23 cellular contexts compared by ENCODE assay signal in the genomic region with DNA sequence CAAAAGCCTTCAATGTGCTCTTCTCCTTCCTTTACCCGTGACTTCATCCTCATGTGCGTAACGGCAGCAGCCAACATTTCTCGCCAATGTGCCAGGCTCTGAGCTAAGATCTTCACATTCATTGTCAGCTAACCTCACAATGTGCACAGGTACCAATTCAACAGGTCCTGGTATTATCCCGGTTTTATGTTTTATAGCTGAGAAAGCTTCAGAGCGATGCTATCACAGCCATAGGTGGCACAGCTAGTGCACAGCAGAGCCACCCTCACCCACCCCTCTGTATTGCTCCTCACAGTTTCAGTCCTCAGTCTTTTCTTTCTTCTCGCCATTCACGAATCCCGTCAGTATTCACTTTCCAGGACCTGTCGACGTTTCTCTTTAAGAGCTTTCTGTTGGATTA. TPM values are rescaled to one million over a fixed set of nuclear protein-coding genes. Genes with fewer than 3 reads are reported as not detected.
DNase-seq lines count a peak whose midpoint lies in the region; ATAC-seq and TF ChIP-seq lines count a peak whose summit lies in the region.
"Had no signal": no experiment of that assay in that cellular context is flagged by ENCODE, and none has a peak within 500 bp of the region (broad histone marks: within the 10 kb centered on the region; RNA-seq: fewer than 3 reads in every experiment).

No MANE protein-coding gene starts in this region.

- H4K20me1 ChIP-seq in HCT116 (ENCODE audit: insufficient read depth), result no peaks in the 10 kb centered on the region

- no peak overlapping the region for H3K4me2 ChIP-seq in HCT116 (ENCODE audit: low read length)

- intact Hi-C loops in HCT116 (cut with micrococcal nuclease), result no loop called here
- intact Hi-C loops in activated T-helper 1 cell treated with anti-CD3 and anti-CD28 coated beads, Interleukin-12 subunit alpha, Interleukin-12 subunit beta, Interleukin-2, Interleukin-4 antibody, amounts not matched to agents 30 ng/mL and 10 ng/mL and 1 ng/mL, durations not matched to agents 14 hours and 24 hours and 36 hours (cut with micrococcal nuclease), result loop anchor here (5.0 kb wide), 1 partner anchor 98 kb away; no protein-coding TSS in a partner anchor

- POLR2A ChIA-PET in HCT116 (lab: Charles Lee), result interaction anchor here (0.6 kb wide), 1 partner anchor 215 kb away, joined by 4 read pairs; no protein-coding TSS in a partner anchor

- no peak for TF ChIP-seq POLR2A in HCT116 (IDR thresholded peaks at IDR 0.05; ENCODE audit: borderline replicate concordance, extremely low read depth, insufficient read depth, insufficient read length)

- no peaks in the 10 kb centered on the region for H3K9me3 ChIP-seq in HCT116 (ENCODE audit: control insufficient read depth in 1 of 2, insufficient read depth in 1 of 2, low read depth in 1 of 2, low read length in 2 of 2)
- H3K9me3 ChIP-seq: esophagus squamous epithelium, gastrocnemius medialis, prostate gland, thoracic aorta had no signal

- H3K27me3 Mint-ChIP-seq in activated T-helper 1 cell treated with anti-CD3 and anti-CD28 coated beads, Interleukin-12 subunit alpha, Interleukin-12 subunit beta, Interleukin-2, Interleukin-4 antibody, amounts not matched to agents 30 ng/mL and 10 ng/mL and 1 ng/mL, durations not matched to agents 14 hours and 24 hours and 36 hours (ENCODE audit: insufficient read depth), result no peaks in the 10 kb centered on the region
- no peaks in the 10 kb centered on the region for H3K27me3 Mint-ChIP-seq in neural crest cell (ENCODE audit: low read depth)
- H3K27me3 Mint-ChIP-seq in activated T-cell treated with anti-CD3 and anti-CD28 coated beads, Interleukin-2, amount 50 U/mL, for 72 hours (ENCODE audit: low read depth), result no peaks in the 10 kb centered on the region
- H3K27me3 Mint-ChIP-seq: CD4-positive, alpha-beta T cell had no signal

- no peak overlapping the region for H3K4me3 Mint-ChIP-seq in activated T-helper 1 cell treated with anti-CD3 and anti-CD28 coated beads, Interleukin-12 subunit alpha, Interleukin-12 subunit beta, Interleukin-2, Interleukin-4 antibody, amounts not matched to agents 30 ng/mL and 10 ng/mL and 1 ng/mL, durations not matched to agents 14 hours and 24 hours and 36 hours
- H3K4me3 Mint-ChIP-seq in neural crest cell, result no peak overlapping the region
- H3K4me3 Mint-ChIP-seq in activated T-cell treated with anti-CD3 and anti-CD28 coated beads, Interleukin-2, amount 50 U/mL, for 72 hours, result no peak overlapping the region
- H3K4me3 Mint-ChIP-seq: CD4-positive, alpha-beta T cell had no signal

- BruUV-seq in HCT116 (replicated peaks; lab: Mats Ljungman, UMichigan), result no TSS peak

- H3K79me2 ChIP-seq in HCT116 (ENCODE audit: insufficient read depth, low read length), result no peaks in the 10 kb centered on the region

- peak overlapping the region; percentile 20 for H3K27ac Mint-ChIP-seq in activated T-helper 1 cell treated with anti-CD3 and anti-CD28 coated beads, Interleukin-12 subunit alpha, Interleukin-12 subunit beta, Interleukin-2, Interleukin-4 antibody, amounts not matched to agents 30 ng/mL and 10 ng/mL and 1 ng/mL, durations not matched to agents 14 hours and 24 hours and 36 hours
- H3K27ac Mint-ChIP-seq in neural crest cell (ENCODE audit: unreplicated experiment), result peak overlapping the region; percentile 64
- no peak overlapping the region for H3K27ac Mint-ChIP-seq in activated T-cell treated with anti-CD3 and anti-CD28 coated beads, Interleukin-2, amount 50 U/mL, for 72 hours
- H3K27ac Mint-ChIP-seq: CD4-positive, alpha-beta T cell had no signal

- no peak overlapping the region for H3K4me3 ChIP-seq in HCT116 (replicated peaks in 1 of 2; ENCODE audit: low read depth in 1 of 2, low read length in 2 of 2)
- H3K4me3 ChIP-seq: esophagus squamous epithelium, gastrocnemius medialis, prostate gland, thoracic aorta had no signal

- H3K9ac ChIP-seq in HCT116 (ENCODE audit: low read length), result no peak overlapping the region

- H3K36me3 ChIP-seq in HCT116 (ENCODE audit: control insufficient read depth in 1 of 2, insufficient read depth in 2 of 2, low read length in 2 of 2), result no peaks in the 10 kb centered on the region
- H3K36me3 ChIP-seq: brain microvascular endothelial cell, esophagus squamous epithelium, gastrocnemius medialis, prostate gland, thoracic aorta had no signal

- peak; percentile 6 for DNase-seq in DMS153 (lab: John Stamatoyannopoulos, UW)
- DNase-seq in HCT116 (ENCODE audit: low read depth, low spot score), result no peak
- DNase-seq in activated T-helper 1 cell treated with anti-CD3 and anti-CD28 coated beads, Interleukin-12 subunit alpha, Interleukin-12 subunit beta, Interleukin-2, Interleukin-4 antibody, amounts not matched to agents 30 ng/mL and 10 ng/mL and 1 ng/mL, durations not matched to agents 14 hours and 24 hours and 36 hours (ENCODE audit: low spot score), result no peak
- DNase-seq in neural crest cell (ENCODE audit: low read depth, low spot score), result no peak
- DNase-seq in activated T-cell treated with anti-CD3 and anti-CD28 coated beads, Interleukin-2, amount 50 U/mL, for 72 hours, result no peak
- DNase-seq in NCI-H2227 (lab: John Stamatoyannopoulos, UW; ENCODE audit: unreplicated experiment), result no peak
- DNase-seq: activated CD8-positive, alpha-beta memory T cell treated with anti-CD3 and anti-CD28 coated beads for 24 hours; activated T-cell treated with anti-CD3 and anti-CD28 coated beads, Interleukin-2, amount 50 U/mL, for 48 hours; brain microvascular endothelial cell; CD4-positive, alpha-beta T cell; DMS53; esophagus squamous epithelium; gastrocnemius medialis; hypothalamus; KBM-7; MV-4-11; NCI-H1694 treated with DMSO at 0.1 percent for 48 hours; NCI-H774; T1000 had no signal

- no peaks in the 10 kb centered on the region for H3K36me3 Mint-ChIP-seq in activated T-helper 1 cell treated with anti-CD3 and anti-CD28 coated beads, Interleukin-12 subunit alpha, Interleukin-12 subunit beta, Interleukin-2, Interleukin-4 antibody, amounts not matched to agents 30 ng/mL and 10 ng/mL and 1 ng/mL, durations not matched to agents 14 hours and 24 hours and 36 hours (ENCODE audit: low read depth)
- H3K36me3 Mint-ChIP-seq in neural crest cell (ENCODE audit: low read depth), result no peaks in the 10 kb centered on the region
- no peaks in the 10 kb centered on the region for H3K36me3 Mint-ChIP-seq in activated T-cell treated with anti-CD3 and anti-CD28 coated beads, Interleukin-2, amount 50 U/mL, for 72 hours (ENCODE audit: insufficient read depth in 2 of 2)

- H3K27me3 ChIP-seq in HCT116 (ENCODE audit: insufficient read depth, low read length), result no peaks in the 10 kb centered on the region
- H3K27me3 ChIP-seq: brain microvascular endothelial cell, esophagus squamous epithelium, gastrocnemius medialis had no signal

- peak overlapping the region; percentile 76 for H2AFZ ChIP-seq in HCT116 (ENCODE audit: low read depth, low read length, poor library complexity, severe bottlenecking)

- H3K27ac ChIP-seq in HCT116 (ENCODE audit: low read depth, low read length), result no peak overlapping the region
- H3K27ac ChIP-seq: brain microvascular endothelial cell, esophagus squamous epithelium, prostate gland had no signal

- no peaks in the 10 kb centered on the region; the same call in 1 of the 2 replicates for H3K9me2 ChIP-seq in HCT116 (ENCODE audit: insufficient read depth)

- H3K4me1 Mint-ChIP-seq in activated T-helper 1 cell treated with anti-CD3 and anti-CD28 coated beads, Interleukin-12 subunit alpha, Interleukin-12 subunit beta, Interleukin-2, Interleukin-4 antibody, amounts not matched to agents 30 ng/mL and 10 ng/mL and 1 ng/mL, durations not matched to agents 14 hours and 24 hours and 36 hours (ENCODE audit: low read depth), result peaks cover 74% of the 10 kb centered on the region
- peaks cover 10% of the 10 kb centered on the region for H3K4me1 Mint-ChIP-seq in neural crest cell
- H3K4me1 Mint-ChIP-seq in activated T-cell treated with anti-CD3 and anti-CD28 coated beads, Interleukin-2, amount 50 U/mL, for 72 hours (ENCODE audit: low read depth), result peaks cover 63% of the 10 kb centered on the region

- H3K4me1 ChIP-seq in HCT116 (ENCODE audit: control insufficient read depth in 1 of 2, insufficient read depth in 2 of 2, low read length in 2 of 2), result peaks cover 5 to 28% of the 10 kb centered on the region in 2 experiments; a peak in 2 of 4 replicates
- H3K4me1 ChIP-seq: prostate gland had no signal

- TF ChIP-seq RAD21 in HCT116 (IDR thresholded peaks at IDR 0.05; ENCODE audit: low read depth), result no peak

- CTCF ChIA-PET in HCT116 (lab: Charles Lee), result interaction anchor here (0.9 kb wide), 1 partner anchor 19 kb away, joined by 3 read pairs; no protein-coding TSS in a partner anchor

- RAD21 ChIA-PET in HCT116 (lab: Charles Lee; ENCODE audit: low non-redundant PET in 1 of 2, low total read pairs in 2 of 2, uncharacterized antibody in 2 of 2, unreplicated experiment in 2 of 2), result no interaction called here

- H3K9me3 Mint-ChIP-seq in activated T-helper 1 cell treated with anti-CD3 and anti-CD28 coated beads, Interleukin-12 subunit alpha, Interleukin-12 subunit beta, Interleukin-2, Interleukin-4 antibody, amounts not matched to agents 30 ng/mL and 10 ng/mL and 1 ng/mL, durations not matched to agents 14 hours and 24 hours and 36 hours, result no peaks in the 10 kb centered on the region
- no peaks in the 10 kb centered on the region for H3K9me3 Mint-ChIP-seq in neural crest cell
- no peaks in the 10 kb centered on the region for H3K9me3 Mint-ChIP-seq in activated T-cell treated with anti-CD3 and anti-CD28 coated beads, Interleukin-2, amount 50 U/mL, for 72 hours
- H3K9me3 Mint-ChIP-seq: CD4-positive, alpha-beta T cell had no signal

- no peak for ATAC-seq in HCT116
- ATAC-seq in activated T-cell treated with anti-CD3 and anti-CD28 coated beads, Interleukin-2, amount 50 U/mL, for 72 hours (replicated peaks in 1 of 2), result no peak
- ATAC-seq in GM18520 (IDR thresholded peaks at IDR 0.05; ENCODE audit: unreplicated experiment), result no peak
- ATAC-seq: activated CD4-positive, CD25-positive, alpha-beta regulatory T cell treated with anti-CD3 and anti-CD28 coated beads, Interleukin-2, amount 50 U/mL, for 24 hours; gastrocnemius medialis had no signal

- TF ChIP-seq CTCF in HCT116 (IDR thresholded peaks at IDR 0.05 in 2 of 3, conservative IDR thresholded peaks at IDR 0.05 in 1 of 3; ENCODE audit: borderline replicate concordance in 1 of 3, insufficient read depth in 1 of 3, low read depth in 2 of 3, low read length in 2 of 3) (no peak), neural crest cell (conservative IDR thresholded peaks at IDR 0.05) (no peak)

TF ChIP-seq in HCT116, 20 proteins besides CTCF, POLR2A, EP300 and RAD21 (continues in another document):
- TF ChIP-seq ZNF274 (IDR thresholded peaks at IDR 0.05; ENCODE audit: low read depth, low read length), result no peak
- TF ChIP-seq CEBPB (IDR thresholded peaks at IDR 0.05; ENCODE audit: low read depth), result no peak

RNA-seq across cellular contexts. Expression of gene TNFAIP3, which starts 58.2 kb away (rescaled TPM):
- 4.4 TPM for total RNA-seq in HCT116 (2021; ENCODE audit: unreplicated experiment)
- 1.5 and 1.7 TPM in 2 replicates for polyA plus RNA-seq in HCT116 (2012)
- 250 and 257 TPM in 2 replicates for total RNA-seq in activated T-helper 1 cell treated with anti-CD3 and anti-CD28 coated beads, Interleukin-12 subunit alpha, Interleukin-12 subunit beta, Interleukin-2, Interleukin-4 antibody, amounts not matched to agents 30 ng/mL and 10 ng/mL and 1 ng/mL, durations not matched to agents 14 hours and 24 hours and 36 hours
- total RNA-seq in neural crest cell, result 2.9 TPM in 2 replicates
- 100 to 1,000 TPM; 350 to 510 TPM for total RNA-seq in activated T-cell treated with anti-CD3 and anti-CD28 coated beads, Interleukin-2, amount 50 U/mL, for 72 hours

Comparison
In these comparisons a context has a peak if more than half of its experiments do, and no peak if none do; other contexts are left out.
1. RNA of gene TNFAIP3, which starts 58.2 kb away (total RNA-seq): 350 to 510 TPM in activated T-cell treated with anti-CD3 and anti-CD28 coated beads, Interleukin-2, amount 50 U/mL, for 72 hours and 250 to 257 TPM in activated T-helper 1 cell treated with anti-CD3 and anti-CD28 coated beads, Interleukin-12 subunit alpha, Interleukin-12 subunit beta, Interleukin-2, Interleukin-4 antibody, amounts not matched to agents 30 ng/mL and 10 ng/mL and 1 ng/mL, durations not matched to agents 14 hours and 24 hours and 36 hours; 4.4 TPM in HCT116 (single experiment) and 2.9 TPM in neural crest cell; every median in the first group is over 10 times any median in the second.